Comparison of ENCODE assay signal across 8 cellular contexts in genomic region chr17:82273327-82274133, GRCh38. TPM values are rescaled to one million over a fixed set of nuclear protein-coding genes. Genes with fewer than 3 reads are reported as not detected.
DNase-seq lines count a peak whose midpoint lies in the region; ATAC-seq and TF ChIP-seq lines count a peak whose summit lies in the region.

Gene CSNK1D, minus strand, starts transcription at chr17:82273700. Its CDS starts 319 bp downstream, at chr17:82273381.

- in situ Hi-C loops in G401 (cut with HindIII; ENCODE audit: low sequenced_read_pairs): no loop called here

- H3K4me1 ChIP-seq in HEK293 (ENCODE audit: control insufficient read depth, insufficient read depth, low read length): peaks cover 19% of the 10 kb centered on the region

- DNase-seq in G401 (ENCODE audit: low spot score) (peak; percentile 89), NCI-H1048 (lab: John Stamatoyannopoulos, UW) (peak; percentile 79), germinal center (ENCODE audit: low spot score) (peak; percentile 95), nucleus accumbens (lab: John Stamatoyannopoulos, UW) (peak in 55 of 56 donors; percentile 28 to 94 (median 83)), substantia nigra (lab: John Stamatoyannopoulos, UW) (peak in 48 of 49 donors; percentile 45 to 99 (median 83))
- DNase-seq in activated naive CD4-positive, alpha-beta T cell treated with anti-CD3 and anti-CD28 coated beads, Interleukin-2, amount 10 ng/mL, durations not matched to agents 7 days and 5 days: peak; percentile 93

- H3K9me3 Mint-ChIP-seq in activated naive CD4-positive, alpha-beta T cell treated with anti-CD3 and anti-CD28 coated beads, Interleukin-2, amount 10 ng/mL, durations not matched to agents 7 days and 5 days: no peaks in the 10 kb centered on the region

- peak within 1 kb of the TSS; percentile 100 for H3K27ac ChIP-seq in HEK293 (ENCODE audit: extremely low read depth, low read depth, low read length)
- H3K27ac ChIP-seq in substantia nigra (ENCODE audit: low read depth, low read length, poor library complexity, severe bottlenecking): peak within 1 kb of the TSS; percentile 93

- peaks cover 37% of the 10 kb centered on the region for H3K27me3 Mint-ChIP-seq in activated naive CD4-positive, alpha-beta T cell treated with anti-CD3 and anti-CD28 coated beads, Interleukin-2, amount 10 ng/mL, durations not matched to agents 7 days and 5 days

- TF ChIP-seq CTCF in HEK293 (tag by site-specific recombination; IDR thresholded peaks at IDR 0.05): peak; percentile 62

- peak within 1 kb of the TSS; percentile 98 for H3K27ac Mint-ChIP-seq in activated naive CD4-positive, alpha-beta T cell treated with anti-CD3 and anti-CD28 coated beads, Interleukin-2, amount 10 ng/mL, durations not matched to agents 7 days and 5 days

- H3K4me3 Mint-ChIP-seq in activated naive CD4-positive, alpha-beta T cell treated with anti-CD3 and anti-CD28 coated beads, Interleukin-2, amount 10 ng/mL, durations not matched to agents 7 days and 5 days: peak within 1 kb of the TSS; percentile 91

- no peaks in the 10 kb centered on the region for H3K9me3 ChIP-seq in HEK293 (ENCODE audit: control insufficient read depth, insufficient read depth, low read depth, low read length)

- H3K36me3 ChIP-seq in HEK293 (ENCODE audit: control insufficient read depth in 2 of 2, insufficient read depth in 1 of 2, low read length in 2 of 2): peaks cover 20 to 44% of the 10 kb centered on the region in 2 experiments; a peak in 2 of 3 replicates

- H3K4me1 Mint-ChIP-seq in activated naive CD4-positive, alpha-beta T cell treated with anti-CD3 and anti-CD28 coated beads, Interleukin-2, amount 10 ng/mL, durations not matched to agents 7 days and 5 days: peaks cover 41% of the 10 kb centered on the region

- peak; percentile 88 for ATAC-seq in SK-N-SH treated with all-trans-retinoic acid at 6 μM for 48 hours

- H3K36me3 Mint-ChIP-seq in activated naive CD4-positive, alpha-beta T cell treated with anti-CD3 and anti-CD28 coated beads, Interleukin-2, amount 10 ng/mL, durations not matched to agents 7 days and 5 days: peaks cover 29% of the 10 kb centered on the region

- POLR2A ChIA-PET in HEK293 (lab: Yijun Ruan, JAX): interaction anchor here (0.6 to 3.4 kb wide), 15 partner anchors 9 to 575 kb away, joined by 3 to 28 read pairs (median 4); no protein-coding TSS in a partner anchor

- peak within 1 kb of the TSS; percentile 87 for H3K4me3 ChIP-seq in HEK293 (ENCODE audit: low read depth, low read length)

- CTCF ChIA-PET in HEK293 (lab: Yijun Ruan, JAX): interaction anchor here (0.7 kb wide), 1 partner anchor 12 kb away, joined by 3 read pairs; no protein-coding TSS in a partner anchor
- CTCF ChIA-PET in activated naive CD4-positive, alpha-beta T cell treated with anti-CD3 and anti-CD28 coated beads, Interleukin-2, amount 10 ng/mL, durations not matched to agents 7 days and 5 days (lab: Charles Lee): interaction anchor here (1.5 kb wide), 1 partner anchor 29 kb away, joined by 3 read pairs; no protein-coding TSS in a partner anchor

TF ChIP-seq in HEK293, 187 proteins besides CTCF, POLR2A, EP300 and RAD21 (continues in another document):
- TF ChIP-seq ZNF473 (tag by site-specific recombination; IDR thresholded peaks at IDR 0.05) (no peak), ZNF585B (tag by site-specific recombination; IDR thresholded peaks at IDR 0.05) (peak; percentile 24; the same call in 1 of the 2 replicates), KLF17 (tag by site-specific recombination; IDR thresholded peaks at IDR 0.05) (peak; percentile 96), IKZF3 (tag by site-specific recombination; IDR thresholded peaks at IDR 0.05) (peak; percentile 24; the same call in 1 of the 2 replicates)
- TF ChIP-seq, protein P1, sequence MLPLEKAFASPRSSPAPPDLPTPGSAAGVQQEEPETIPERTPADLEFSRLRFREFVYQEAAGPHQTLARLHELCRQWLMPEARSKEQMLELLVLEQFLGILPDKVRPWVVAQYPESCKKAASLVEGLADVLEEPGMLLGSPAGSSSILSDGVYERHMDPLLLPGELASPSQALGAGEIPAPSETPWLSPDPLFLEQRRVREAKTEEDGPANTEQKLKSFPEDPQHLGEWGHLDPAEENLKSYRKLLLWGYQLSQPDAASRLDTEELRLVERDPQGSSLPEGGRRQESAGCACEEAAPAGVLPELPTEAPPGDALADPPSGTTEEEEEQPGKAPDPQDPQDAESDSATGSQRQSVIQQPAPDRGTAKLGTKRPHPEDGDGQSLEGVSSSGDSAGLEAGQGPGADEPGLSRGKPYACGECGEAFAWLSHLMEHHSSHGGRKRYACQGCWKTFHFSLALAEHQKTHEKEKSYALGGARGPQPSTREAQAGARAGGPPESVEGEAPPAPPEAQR (tag by site-specific recombination; IDR thresholded peaks at IDR 0.05): peak; percentile 70
- TF ChIP-seq, protein P2, sequence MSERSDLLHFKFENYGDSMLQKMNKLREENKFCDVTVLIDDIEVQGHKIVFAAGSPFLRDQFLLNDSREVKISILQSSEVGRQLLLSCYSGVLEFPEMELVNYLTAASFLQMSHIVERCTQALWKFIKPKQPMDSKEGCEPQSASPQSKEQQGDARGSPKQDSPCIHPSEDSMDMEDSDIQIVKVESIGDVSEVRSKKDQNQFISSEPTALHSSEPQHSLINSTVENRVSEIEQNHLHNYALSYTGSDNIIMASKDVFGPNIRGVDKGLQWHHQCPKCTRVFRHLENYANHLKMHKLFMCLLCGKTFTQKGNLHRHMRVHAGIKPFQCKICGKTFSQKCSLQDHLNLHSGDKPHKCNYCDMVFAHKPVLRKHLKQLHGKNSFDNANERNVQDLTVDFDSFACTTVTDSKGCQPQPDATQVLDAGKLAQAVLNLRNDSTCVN (tag by site-specific recombination; optimal IDR thresholded peaks at IDR 0.05): peak; percentile 55

TF ChIP-seq in SK-N-SH treated with all-trans-retinoic acid at 6 μM for 48 hours, 23 proteins besides CTCF, POLR2A, EP300 and RAD21 (continues in another document):
- TF ChIP-seq GLIS3 (CRISPR knock-in tag; IDR thresholded peaks at IDR 0.05) (no peak), ZC3H10 (CRISPR knock-in tag; IDR thresholded peaks at IDR 0.05) (no peak), SNAI2 (CRISPR knock-in tag; IDR thresholded peaks at IDR 0.05) (peak; percentile 24; the same call in 1 of the 2 replicates), TCF4 (CRISPR knock-in tag; IDR thresholded peaks at IDR 0.05; ENCODE audit: borderline replicate concordance) (no peak), TSHZ2 (CRISPR knock-in tag; IDR thresholded peaks at IDR 0.05) (no peak), ZFP30 (CRISPR knock-in tag; IDR thresholded peaks at IDR 0.05) (no peak), ZFP3 (CRISPR knock-in tag; IDR thresholded peaks at IDR 0.05) (no peak), PPARA (CRISPR knock-in tag; IDR thresholded peaks at IDR 0.05; ENCODE audit: borderline replicate concordance) (no peak), ESRRG (CRISPR knock-in tag; IDR thresholded peaks at IDR 0.05) (no peak), CSRNP3 (CRISPR knock-in tag; IDR thresholded peaks at IDR 0.05) (no peak), ZNF565 (CRISPR knock-in tag; conservative IDR thresholded peaks at IDR 0.05; ENCODE audit: low read depth) (no peak), CSDC2 (CRISPR knock-in tag; IDR thresholded peaks at IDR 0.05) (peak; percentile 79; the same call in 1 of the 2 replicates)
- TF ChIP-seq, protein P3, sequence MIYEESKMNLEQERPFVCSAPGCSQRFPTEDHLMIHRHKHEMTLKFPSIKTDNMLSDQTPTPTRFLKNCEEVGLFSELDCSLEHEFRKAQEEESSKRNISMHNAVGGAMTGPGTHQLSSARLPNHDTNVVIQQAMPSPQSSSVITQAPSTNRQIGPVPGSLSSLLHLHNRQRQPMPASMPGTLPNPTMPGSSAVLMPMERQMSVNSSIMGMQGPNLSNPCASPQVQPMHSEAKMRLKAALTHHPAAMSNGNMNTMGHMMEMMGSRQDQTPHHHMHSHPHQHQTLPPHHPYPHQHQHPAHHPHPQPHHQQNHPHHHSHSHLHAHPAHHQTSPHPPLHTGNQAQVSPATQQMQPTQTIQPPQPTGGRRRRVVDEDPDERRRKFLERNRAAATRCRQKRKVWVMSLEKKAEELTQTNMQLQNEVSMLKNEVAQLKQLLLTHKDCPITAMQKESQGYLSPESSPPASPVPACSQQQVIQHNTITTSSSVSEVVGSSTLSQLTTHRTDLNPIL (CRISPR knock-in tag; IDR thresholded peaks at IDR 0.05; ENCODE audit: low read depth): no peak

RNA-seq across cellular contexts. Expression of gene CSNK1D, which starts in this region (rescaled TPM):
- total RNA-seq in G401 (2014; rRNA removed; shearing (Covaris generic)): 83.1 and 87.7 TPM in 2 replicates

Comparison
In these comparisons a context has a peak if more than half of its experiments do, and no peak if none do; other contexts are left out.
1. Peak in every context shown above with its lines: DNase-seq, ATAC-seq, H3K4me3 ChIP-seq and H3K27ac ChIP-seq.